8 cellular contexts compared by ENCODE assay signal in the genomic region with DNA sequence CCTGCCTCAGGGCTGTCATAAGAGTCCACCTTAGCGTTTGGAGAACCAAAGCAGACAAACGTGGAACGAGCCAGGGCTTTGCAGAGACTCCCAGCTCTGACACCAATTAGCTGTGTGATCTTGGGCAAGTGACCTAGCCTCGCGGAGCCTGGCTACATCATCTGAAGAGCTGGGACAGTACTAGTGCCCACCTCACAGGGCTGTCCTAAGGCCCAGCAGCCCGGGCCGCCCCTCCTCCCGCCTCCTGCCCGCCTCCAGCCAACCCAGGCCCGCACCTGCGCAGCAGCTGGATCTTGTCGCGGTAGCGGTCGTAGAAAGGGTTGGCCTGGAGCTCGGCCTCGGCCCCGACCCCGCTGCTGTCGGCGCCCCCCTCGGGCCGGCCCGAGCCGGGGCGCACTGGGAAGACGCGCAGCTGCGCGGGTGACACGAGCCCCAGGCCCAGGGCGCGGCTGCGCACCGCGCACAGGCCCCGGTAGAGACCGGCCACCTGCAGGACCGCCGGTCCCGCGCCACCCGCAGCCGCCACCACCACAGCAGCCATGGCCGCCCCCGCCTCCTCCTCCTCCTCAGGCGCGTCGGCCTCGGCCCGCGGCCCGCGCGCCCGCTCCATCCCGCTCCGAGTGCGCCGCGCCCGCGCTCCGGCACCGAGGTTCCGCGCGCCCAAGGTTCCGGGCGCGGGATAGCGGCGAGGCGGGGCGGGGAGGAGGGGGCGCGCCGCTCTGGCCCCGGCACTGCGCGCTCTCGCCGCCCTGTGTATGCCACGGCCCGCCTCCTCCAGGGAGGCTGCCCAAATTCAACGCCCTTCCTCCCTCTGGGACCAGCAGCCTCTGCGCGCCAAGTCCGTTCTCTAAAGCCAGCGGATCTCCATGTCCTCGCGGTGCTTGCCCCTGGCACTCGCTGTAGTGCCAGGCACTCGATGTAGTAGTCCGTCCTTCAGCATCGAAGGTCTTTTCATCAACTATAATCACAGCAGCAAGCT. TPM values are rescaled to one million over a fixed set of nuclear protein-coding genes. Genes with fewer than 3 reads are reported as not detected.
DNase-seq lines count a peak whose midpoint lies in the region; ATAC-seq, FAIRE-seq and TF ChIP-seq lines count a peak whose summit lies in the region.

A gene with protein sequence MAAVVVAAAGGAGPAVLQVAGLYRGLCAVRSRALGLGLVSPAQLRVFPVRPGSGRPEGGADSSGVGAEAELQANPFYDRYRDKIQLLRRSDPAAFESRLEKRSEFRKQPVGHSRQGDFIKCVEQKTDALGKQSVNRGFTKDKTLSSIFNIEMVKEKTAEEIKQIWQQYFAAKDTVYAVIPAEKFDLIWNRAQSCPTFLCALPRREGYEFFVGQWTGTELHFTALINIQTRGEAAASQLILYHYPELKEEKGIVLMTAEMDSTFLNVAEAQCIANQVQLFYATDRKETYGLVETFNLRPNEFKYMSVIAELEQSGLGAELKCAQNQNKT (minus strand): TSS at position 583 of the 979 bp plus-strand sequence. CDS start 42 bp downstream, at position 541.

- peak within 1 kb of the TSS; percentile 26 to 28 for H3K27ac ChIP-seq in kidney (ENCODE audit: low read depth in 2 of 2, low read length in 2 of 2)

- peak within 1 kb of the TSS; percentile 74 to 81 for H3K9ac ChIP-seq in kidney (ENCODE audit: low read length in 2 of 2)

- FAIRE-seq in kidney (lab: Jason Lieb, UNC): no peak

- H3K4me3 ChIP-seq in kidney (ENCODE audit: low read length in 2 of 2): peak within 1 kb of the TSS; percentile 78 to 87

- H3K9me3 ChIP-seq in kidney (ENCODE audit: control insufficient read depth in 1 of 2, low read length in 2 of 2): no peaks in the 10 kb centered on the region

- peak; percentile 73 for ATAC-seq in HG02973 (IDR thresholded peaks at IDR 0.05; ENCODE audit: unreplicated experiment)
- peak; percentile 81 to 90 for ATAC-seq in activated CD4-positive, CD25-positive, alpha-beta regulatory T cell treated with anti-CD3 and anti-CD28 coated beads, Interleukin-2, amount 50 U/mL, for 24 hours

- DNase-seq in NCI-H187 (lab: John Stamatoyannopoulos, UW) (peak; percentile 24 to 52), NCI-H187 treated with DMSO at 0.1 percent for 48 hours (lab: John Stamatoyannopoulos, UW) (no peak), NCI-H2196 treated with DMSO at 0.1 percent for 48 hours (lab: John Stamatoyannopoulos, UW; ENCODE audit: unreplicated experiment) (peak; percentile 71), cerebellar cortex (ENCODE audit: low spot score) (peak; percentile 66), kidney (peak; percentile 89)
- peak; percentile 81 for DNase-seq in stimulated activated CD4-positive, alpha-beta T cell treated with anti-CD3 and anti-CD28 coated beads, Interleukin-15, amount 100 ng/mL, for 24 hours

- peaks cover 6 to 18% of the 10 kb centered on the region in 2 donors for H3K36me3 ChIP-seq in kidney (ENCODE audit: control insufficient read depth in 1 of 2, insufficient read depth in 2 of 2, low read length in 2 of 2)

- H3K4me1 ChIP-seq in kidney (ENCODE audit: control insufficient read depth in 1 of 2, insufficient read depth in 1 of 2, low read depth in 1 of 2, low read length in 2 of 2): peaks cover 7 to 10% of the 10 kb centered on the region in 2 donors

- intact Hi-C loops in kidney (cut with DNase I): no loop called here

- no peak for TF ChIP-seq CTCF in kidney (IDR thresholded peaks at IDR 0.05; ENCODE audit: borderline replicate concordance, extremely low read depth, insufficient read depth)

RNA-seq across cellular contexts. Expression of the gene that starts here (rescaled TPM):
- 36.4 TPM for total RNA-seq in kidney
- 127 TPM for polyA plus RNA-seq in kidney (ENCODE audit: insufficient read depth, low read depth, low replicate concordance)
